In the genomic region with DNA sequence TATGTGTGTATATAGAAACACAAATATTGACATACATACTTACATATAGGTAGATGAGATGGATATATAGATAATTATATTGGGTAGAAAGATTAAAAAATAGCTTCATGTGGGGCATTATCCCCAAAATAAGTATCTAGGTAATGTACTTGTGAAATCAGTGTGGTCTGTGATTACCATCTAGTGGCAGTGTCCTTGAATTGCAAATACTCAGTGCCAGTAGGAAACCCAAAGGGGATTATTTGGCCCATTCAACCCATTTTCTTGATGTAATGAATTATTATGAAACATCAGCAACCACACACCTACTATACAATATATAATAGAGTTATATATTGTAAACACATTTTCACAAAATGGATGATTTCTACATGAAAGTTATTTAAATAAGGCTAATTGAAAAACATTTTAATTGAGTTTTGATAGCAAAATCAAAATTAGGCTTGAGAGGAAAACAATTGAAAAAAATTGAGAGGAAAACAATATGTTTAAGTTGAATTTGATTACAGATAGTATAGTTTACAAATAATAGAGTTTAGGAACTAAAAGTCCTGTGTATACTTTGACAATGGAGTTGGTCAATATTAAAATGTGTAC, we compare ENCODE assay signal across 8 cellular contexts.
DNase-seq lines count a peak whose midpoint lies in the region; ATAC-seq, FAIRE-seq and TF ChIP-seq lines count a peak whose summit lies in the region.

No MANE protein-coding gene starts in this region.

- no peak overlapping the region for H4K8ac ChIP-seq in H9 (replicated peaks; ENCODE audit: insufficient read length, low read depth, low read length)
- no peak overlapping the region for H4K8ac ChIP-seq in H1 (ENCODE audit: extremely low read depth, insufficient read depth, low read length)

- H3K27me3 ChIP-seq in H9 (ENCODE audit: insufficient read depth, low read length) = no peaks in the 10 kb centered on the region
- no peaks in the 10 kb centered on the region for H3K27me3 ChIP-seq in H1 (replicated peaks in 1 of 4; ENCODE audit: control insufficient read depth in 3 of 4, extremely low read depth in 1 of 4, insufficient read depth in 3 of 4, low read length in 3 of 4)
- H3K27me3 ChIP-seq in pancreas = no peaks in the 10 kb centered on the region

- no peaks in the 10 kb centered on the region for H3K4me1 Mint-ChIP-seq in H9

- no peak overlapping the region for H3K9ac ChIP-seq in H9 (ENCODE audit: extremely low read depth, insufficient read length, low read length)
- H3K9ac ChIP-seq in H1 (replicated peaks in 1 of 4; ENCODE audit: extremely low read depth in 1 of 4, low read depth in 3 of 4, low read length in 3 of 4) = no peak overlapping the region

- CTCF ChIA-PET in H1 (lab: Charles Lee; ENCODE audit: partially characterized antibody) = interaction anchor here (0.6 to 2.1 kb wide), 15 partner anchors 9 to 1942 kb away, joined by 3 to 16 read pairs (median 4); no protein-coding TSS in a partner anchor

- peak; percentile 91 to 92 for TF ChIP-seq RAD21 in H1 (IDR thresholded peaks at IDR 0.05 in 1 of 2, conservative IDR thresholded peaks at IDR 0.05 in 1 of 2; ENCODE audit: low read depth in 2 of 2, low read length in 2 of 2)

- H3T11ph ChIP-seq in H9 (ENCODE audit: low read length) = no peak overlapping the region

- H3K4me2 ChIP-seq in H9 (ENCODE audit: insufficient read depth, insufficient read length, low read length) (no peak overlapping the region), H1 (ENCODE audit: insufficient read depth in 1 of 2, low read depth in 2 of 2, low read length in 2 of 2) (no peak overlapping the region)

- intact Hi-C loops in pancreas (cut with DNase I) = no loop called here

- H3K27ac ChIP-seq in H9 (ENCODE audit: insufficient read length, low read depth, low read length) = no peak overlapping the region
- H3K27ac ChIP-seq in H1 (ENCODE audit: low read depth, low read length) = no peak overlapping the region
- no peak overlapping the region for H3K27ac ChIP-seq in pancreas

- H3K23ac ChIP-seq in H9 (ENCODE audit: insufficient read length, low read depth, low read length) = no peak overlapping the region
- no peak overlapping the region for H3K23ac ChIP-seq in H1 (ENCODE audit: insufficient read length)

- H2AK5ac ChIP-seq in H9 (ENCODE audit: insufficient read length, low read length) = no peak overlapping the region
- H2AK5ac ChIP-seq in H1 (ENCODE audit: low read depth, low read length) = no peak overlapping the region

- H2BK120ac ChIP-seq in H9 (ENCODE audit: low read depth, low read length, poor library complexity, severe bottlenecking) (no peak overlapping the region), H1 (replicated peaks; ENCODE audit: low read depth, low read length) (no peak overlapping the region)

- peak in 2 of 4 donors; percentile 32 to 44 for ATAC-seq in pancreas
- no peak for ATAC-seq in HG03135 (IDR thresholded peaks at IDR 0.05; ENCODE audit: unreplicated experiment)
- no peak for ATAC-seq in GM18861 (IDR thresholded peaks at IDR 0.05; ENCODE audit: unreplicated experiment)

- DNase-seq in D721Med (ENCODE audit: insufficient read length, low spot score) = peak; percentile 31
- no peak for DNase-seq in H9
- DNase-seq in NCI-H82 (lab: John Stamatoyannopoulos, UW) = peak; percentile 45
- DNase-seq in H1 (ENCODE audit: low read depth in 1 of 2, low spot score in 2 of 2) = no peak
- DNase-seq in pancreas = no peak
- no peak for DNase-seq in NCI-H226

- TF ChIP-seq POLR2A in H1 (IDR thresholded peaks at IDR 0.05; ENCODE audit: control extremely low read depth in 1 of 2, low read depth in 2 of 2, low read length in 2 of 2) = no peak

- no peak overlapping the region for H3K4ac ChIP-seq in H9 (ENCODE audit: low read depth, low read length)
- H3K4ac ChIP-seq in H1 (replicated peaks; ENCODE audit: insufficient read length, low read depth, low read length) = no peak overlapping the region

- H3K9me3 ChIP-seq in H9 (ENCODE audit: control insufficient read depth, low read depth, low read length) (no peaks in the 10 kb centered on the region), H1 (ENCODE audit: insufficient read depth in 2 of 2, low read depth in 1 of 2, low read length in 1 of 2) (no peaks in the 10 kb centered on the region), pancreas (no peaks in the 10 kb centered on the region)

- TF ChIP-seq CTCF in D721Med (IDR thresholded peaks at IDR 0.05; ENCODE audit: insufficient read depth, missing control alignments) (peak; percentile 80), H9 (conservative IDR thresholded peaks at IDR 0.05) (peak; percentile 91), H1 (IDR thresholded peaks at IDR 0.05; ENCODE audit: control extremely low read depth in 1 of 3, insufficient read depth in 1 of 3, low read depth in 1 of 3, low read length in 3 of 3) (peak in 2 of 3 experiments; percentile 59 to 72; a peak in 3 of 4 replicates), pancreas (IDR thresholded peaks at IDR 0.05) (peak in 2 of 4 donors; percentile 16 to 25)

- FAIRE-seq in D721Med (lab: Jason Lieb, UNC) = peak; percentile 81
- FAIRE-seq in H1 (lab: Jason Lieb, UNC) = peak; percentile 28
- peak; percentile 49 for FAIRE-seq in pancreas (lab: Jason Lieb, UNC)

- POLR2A ChIA-PET in H1 (lab: Charles Lee; ENCODE audit: partially characterized antibody) = no interaction called here

- H2BK5ac ChIP-seq in H9 (ENCODE audit: insufficient read length, low read length) (no peak overlapping the region), H1 (ENCODE audit: low read depth, low read length) (no peak overlapping the region)

- no peak overlapping the region for H3K27ac Mint-ChIP-seq in H9

- H4K91ac ChIP-seq in H9 (ENCODE audit: insufficient read length, low read depth, low read length) (no peak overlapping the region), H1 (replicated peaks; ENCODE audit: insufficient read length, low read length) (no peak overlapping the region)

- H3K27me3 Mint-ChIP-seq in H9 (ENCODE audit: low read depth) = no peaks in the 10 kb centered on the region

- H3K18ac ChIP-seq in H9 (ENCODE audit: insufficient read length, low read depth, low read length) (no peak overlapping the region), H1 (ENCODE audit: extremely low read depth, low read length) (no peak overlapping the region)

- H2BK15ac ChIP-seq in H9 (ENCODE audit: low read depth, low read length) = no peak overlapping the region
- no peak overlapping the region for H2BK15ac ChIP-seq in H1 (ENCODE audit: low read length)

- no peaks in the 10 kb centered on the region for H3K36me3 Mint-ChIP-seq in H9 (ENCODE audit: insufficient read depth in 1 of 3, low read depth in 3 of 3)

- H3K4me1 ChIP-seq in H9 (ENCODE audit: insufficient read depth, low read length) (no peaks in the 10 kb centered on the region), H1 (replicated peaks in 1 of 4; ENCODE audit: control insufficient read depth in 3 of 4, insufficient read depth in 4 of 4, low read length in 3 of 4) (no peaks in the 10 kb centered on the region), pancreas (no peaks in the 10 kb centered on the region)

- no peak overlapping the region for H4K5ac ChIP-seq in H9 (ENCODE audit: insufficient read length, low read depth, low read length)
- H4K5ac ChIP-seq in H1 (ENCODE audit: insufficient read length, low read depth, low read length) = no peak overlapping the region

- H3K9me3 Mint-ChIP-seq in H9 = peaks cover 0 to 4% of the 10 kb centered on the region in 2 experiments; a peak in 3 of 5 replicates

- H2AFZ ChIP-seq in H9 (ENCODE audit: low read length) (no peak overlapping the region), H1 (ENCODE audit: low read length) (no peak overlapping the region)

- H3K56ac ChIP-seq in H9 (ENCODE audit: insufficient read length, low read depth, low read length) = no peak overlapping the region
- no peak overlapping the region for H3K56ac ChIP-seq in H1 (replicated peaks; ENCODE audit: insufficient read length, low read depth, low read length)

- H3K14ac ChIP-seq in H9 (ENCODE audit: insufficient read depth, low read length) (no peak overlapping the region), H1 (ENCODE audit: insufficient read length) (no peak overlapping the region)

- H2BK12ac ChIP-seq in H9 (ENCODE audit: insufficient read length, low read depth, low read length) = no peak overlapping the region
- H2BK12ac ChIP-seq in H1 (ENCODE audit: low read depth, low read length) = no peak overlapping the region

- no peaks in the 10 kb centered on the region for H3K79me1 ChIP-seq in H9 (ENCODE audit: insufficient read depth, low read depth, low read length, poor library complexity, severe bottlenecking)
- H3K79me1 ChIP-seq in H1 (ENCODE audit: low read depth, low read length) = no peaks in the 10 kb centered on the region

- H4K20me1 ChIP-seq in H9 (ENCODE audit: control insufficient read depth, insufficient read depth, insufficient read length) (no peaks in the 10 kb centered on the region), H1 (replicated peaks in 1 of 2; ENCODE audit: control insufficient read depth in 1 of 2, insufficient read depth in 2 of 2, low read length in 2 of 2) (no peaks in the 10 kb centered on the region)

- H2BK20ac ChIP-seq in H9 (ENCODE audit: low read depth, low read length, poor library complexity, severe bottlenecking) (no peak overlapping the region), H1 (ENCODE audit: low read length) (no peak overlapping the region)

- H3K4me3 ChIP-seq in H1 (ENCODE audit: extremely low read depth in 1 of 4, insufficient read depth in 2 of 4, low read depth in 3 of 4, low read length in 4 of 4) = no peak overlapping the region
- H3K4me3 ChIP-seq in pancreas = no peak overlapping the region

- H3K4me3 Mint-ChIP-seq in H9 = no peak overlapping the region

- H3K36me3 ChIP-seq in H1 (ENCODE audit: control insufficient read depth in 2 of 4, insufficient read depth in 4 of 4, low read length in 3 of 4) = no peaks in the 10 kb centered on the region
- H3K36me3 ChIP-seq in pancreas = no peaks in the 10 kb centered on the region

- H3K23me2 ChIP-seq in H9 (ENCODE audit: insufficient read length, low read depth, low read length, poor library complexity, severe bottlenecking) (no peaks in the 10 kb centered on the region), H1 (ENCODE audit: low read depth, low read length) (no peaks in the 10 kb centered on the region)

- no peaks in the 10 kb centered on the region for H3K79me2 ChIP-seq in H9 (ENCODE audit: insufficient read depth, low read length)
- H3K79me2 ChIP-seq in H1 (ENCODE audit: control insufficient read depth in 1 of 2, insufficient read depth in 2 of 2, low read length in 2 of 2) = no peaks in the 10 kb centered on the region

- TF ChIP-seq EP300 in H1 (IDR thresholded peaks at IDR 0.05; ENCODE audit: borderline replicate concordance in 1 of 2, low read depth in 2 of 2, low read length in 2 of 2) = no peak

TF ChIP-seq in H1, 55 proteins besides CTCF, POLR2A, EP300 and RAD21 (continues in another document):
- TF ChIP-seq SUZ12 (IDR thresholded peaks at IDR 0.05; ENCODE audit: low read length) = no peak
- no peak for TF ChIP-seq RFX5 (IDR thresholded peaks at IDR 0.05; ENCODE audit: borderline replicate concordance, low read depth, low read length)
- TF ChIP-seq GTF2F1 (IDR thresholded peaks at IDR 0.05; ENCODE audit: borderline replicate concordance, low read depth, low read length) = no peak
- no peak for TF ChIP-seq CHD1 (IDR thresholded peaks at IDR 0.05; ENCODE audit: low read depth, low read length)
- TF ChIP-seq ASH2L (IDR thresholded peaks at IDR 0.05; ENCODE audit: low read length) = no peak

Comparison
In these comparisons a context has a peak if more than half of its experiments do, and no peak if none do; other contexts are left out.
1. DNase-seq: peak in D721Med (single experiment) and NCI-H82 (single experiment); none in H9 (single experiment), H1 (0 of 2), pancreas (0 of 6) and NCI-H226 (single experiment).